Comparison of ENCODE assay signal across 16 cellular contexts in the genomic region with DNA sequence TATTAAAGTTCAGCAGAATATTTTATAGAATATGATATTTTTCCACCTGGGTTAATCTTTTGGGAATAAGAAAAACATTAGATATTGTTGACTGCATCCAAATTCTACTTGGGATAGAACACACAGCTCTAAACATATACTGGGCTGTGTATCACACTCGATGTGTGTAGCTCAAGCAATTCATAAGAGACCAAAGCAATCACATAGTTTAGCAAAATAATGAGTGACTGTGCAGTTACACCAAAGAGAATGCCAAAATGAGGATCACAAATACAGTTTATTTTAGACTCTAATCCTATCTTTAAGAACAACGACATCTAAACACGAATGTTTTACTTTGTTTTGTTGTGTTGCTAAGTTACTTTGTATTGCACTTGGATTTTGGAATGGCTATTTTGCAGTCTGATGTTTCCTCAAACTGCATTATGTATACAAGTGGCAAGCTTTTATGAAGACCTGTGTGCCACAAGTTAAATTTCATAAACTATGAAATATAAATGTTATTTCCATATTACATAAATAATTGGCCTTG.
DNase-seq lines count a peak whose midpoint lies in the region; ATAC-seq, FAIRE-seq and TF ChIP-seq lines count a peak whose summit lies in the region.
"Had no signal": no experiment of that assay in that cellular context is flagged by ENCODE, and none has a peak within 500 bp of the region (broad histone marks: within the 10 kb centered on the region; RNA-seq: fewer than 3 reads in every experiment).

No MANE protein-coding gene starts in this region.

- peaks cover 23% of the 10 kb centered on the region for H3K4me1 ChIP-seq in cardiac muscle cell (ENCODE audit: low read depth)
- no peaks in the 10 kb centered on the region for H3K4me1 ChIP-seq in pancreas

- H3K4me3 Mint-ChIP-seq in activated CD4-positive, alpha-beta T cell treated with anti-CD3 and anti-CD28 coated beads, Interleukin-2, amount 10 ng/mL, durations not matched to agents 24 days and 14 days = no peak overlapping the region
- H3K4me3 Mint-ChIP-seq: activated naive CD8-positive, alpha-beta T cell treated with anti-CD3 and anti-CD28 coated beads, Interleukin-2, amount 10 ng/mL, durations not matched to agents 7 days and 5 days had no signal

- H3K27me3 ChIP-seq in cardiac muscle cell (no peaks in the 10 kb centered on the region), pancreas (no peaks in the 10 kb centered on the region)
- H3K27me3 ChIP-seq: upper lobe of left lung had no signal

- FAIRE-seq in pancreas (lab: Jason Lieb, UNC) = peak; percentile 34
- FAIRE-seq: G401.6 had no signal

- no peaks in the 10 kb centered on the region for H3K4me1 Mint-ChIP-seq in activated CD4-positive, alpha-beta T cell treated with anti-CD3 and anti-CD28 coated beads, Interleukin-2, amount 10 ng/mL, durations not matched to agents 24 days and 14 days
- H3K4me1 Mint-ChIP-seq: activated naive CD8-positive, alpha-beta T cell treated with anti-CD3 and anti-CD28 coated beads, Interleukin-2, amount 10 ng/mL, durations not matched to agents 7 days and 5 days had no signal

- H3K27ac ChIP-seq in cardiac muscle cell (peak overlapping the region; percentile 51), pancreas (no peak overlapping the region)
- H3K27ac ChIP-seq: upper lobe of left lung had no signal

- ATAC-seq in Right ventricle myocardium inferior = no peak
- ATAC-seq in pancreas = no peak
- ATAC-seq in GM18907 (IDR thresholded peaks at IDR 0.05; ENCODE audit: unreplicated experiment) = no peak

- WGBS in pancreas, 2 donors = 53 to 55% methylated on average over 3 of the region's 3 CpGs

- H3K4me3 ChIP-seq in cardiac muscle cell (no peak overlapping the region), fibroblast of the aortic adventitia (ENCODE audit: low read depth, low read length) (no peak overlapping the region), pancreas (no peak overlapping the region)
- H3K4me3 ChIP-seq: upper lobe of left lung had no signal

- H3K9me3 ChIP-seq in cardiac muscle cell (ENCODE audit: low read depth) = no peaks in the 10 kb centered on the region
- H3K9me3 ChIP-seq in pancreas = no peaks in the 10 kb centered on the region
- H3K9me3 ChIP-seq: upper lobe of left lung had no signal

- H3K36me3 ChIP-seq in cardiac muscle cell = peaks cover 56% of the 10 kb centered on the region
- peaks cover 0 to under 1% (median 0%) of the 10 kb centered on the region in 3 donors for H3K36me3 ChIP-seq in pancreas

- TF ChIP-seq CTCF in cardiac muscle cell (IDR thresholded peaks at IDR 0.05; ENCODE audit: low read depth, low read length) (no peak), fibroblast of the aortic adventitia (IDR thresholded peaks at IDR 0.05; ENCODE audit: insufficient read depth, low read length) (no peak), pancreas (IDR thresholded peaks at IDR 0.05) (no peak)

- H3K27ac Mint-ChIP-seq in activated CD4-positive, alpha-beta T cell treated with anti-CD3 and anti-CD28 coated beads, Interleukin-2, amount 10 ng/mL, durations not matched to agents 24 days and 14 days = no peak overlapping the region
- H3K27ac Mint-ChIP-seq: activated naive CD8-positive, alpha-beta T cell treated with anti-CD3 and anti-CD28 coated beads, Interleukin-2, amount 10 ng/mL, durations not matched to agents 7 days and 5 days; progenitor cell of endocrine pancreas had no signal

- no peaks in the 10 kb centered on the region for H3K9me3 Mint-ChIP-seq in activated CD4-positive, alpha-beta T cell treated with anti-CD3 and anti-CD28 coated beads, Interleukin-2, amount 10 ng/mL, durations not matched to agents 24 days and 14 days
- H3K9me3 Mint-ChIP-seq: activated naive CD8-positive, alpha-beta T cell treated with anti-CD3 and anti-CD28 coated beads, Interleukin-2, amount 10 ng/mL, durations not matched to agents 7 days and 5 days had no signal

- intact Hi-C loops in Right ventricle myocardium inferior (cut with DNase I) (no loop called here), pancreas (cut with DNase I) (no loop called here), head of caudate nucleus (cut with DNase I) (no loop called here)
- intact Hi-C loops in activated CD4-positive, alpha-beta T cell treated with anti-CD3 and anti-CD28 coated beads, Interleukin-2, amount 10 ng/mL, durations not matched to agents 24 days and 14 days (cut with micrococcal nuclease) = no loop called here

- H3K27me3 Mint-ChIP-seq in activated CD4-positive, alpha-beta T cell treated with anti-CD3 and anti-CD28 coated beads, Interleukin-2, amount 10 ng/mL, durations not matched to agents 24 days and 14 days = no peaks in the 10 kb centered on the region
- H3K27me3 Mint-ChIP-seq: progenitor cell of endocrine pancreas had no signal

- H3K36me3 Mint-ChIP-seq in activated CD4-positive, alpha-beta T cell treated with anti-CD3 and anti-CD28 coated beads, Interleukin-2, amount 10 ng/mL, durations not matched to agents 24 days and 14 days (ENCODE audit: low read depth) = peaks cover 3% of the 10 kb centered on the region
- H3K36me3 Mint-ChIP-seq: activated naive CD8-positive, alpha-beta T cell treated with anti-CD3 and anti-CD28 coated beads, Interleukin-2, amount 10 ng/mL, durations not matched to agents 7 days and 5 days had no signal

- DNase-seq in cardiac muscle cell (ENCODE audit: low read depth in 1 of 2, low spot score in 1 of 2) (peak in 1 of 2 donors; percentile 17), Right ventricle myocardium inferior (ENCODE audit: missing footprints) (no peak), fibroblast of the aortic adventitia (ENCODE audit: low read depth) (peak; percentile 35), pancreas (no peak), head of caudate nucleus (no peak), NCI-H2227 treated with DMSO at 0.1 percent for 48 hours (lab: John Stamatoyannopoulos, UW) (no peak)
- no peak for DNase-seq in activated CD4-positive, alpha-beta T cell treated with anti-CD3 and anti-CD28 coated beads, Interleukin-2, amount 10 ng/mL, durations not matched to agents 24 days and 14 days
- DNase-seq: activated naive CD8-positive, alpha-beta T cell treated with anti-CD3 and anti-CD28 coated beads, Interleukin-2, amount 10 ng/mL, durations not matched to agents 7 days and 5 days; dermis blood vessel endothelial cell; mesendoderm; NCI-H2107; stimulated activated CD4-positive, alpha-beta T cell treated with anti-CD3 and anti-CD28 coated beads, Interleukin-2, amount 100 ng/mL, for 24 hours; upper lobe of left lung had no signal
